ENCODE assay signal across 2 cellular contexts in the genomic region with DNA sequence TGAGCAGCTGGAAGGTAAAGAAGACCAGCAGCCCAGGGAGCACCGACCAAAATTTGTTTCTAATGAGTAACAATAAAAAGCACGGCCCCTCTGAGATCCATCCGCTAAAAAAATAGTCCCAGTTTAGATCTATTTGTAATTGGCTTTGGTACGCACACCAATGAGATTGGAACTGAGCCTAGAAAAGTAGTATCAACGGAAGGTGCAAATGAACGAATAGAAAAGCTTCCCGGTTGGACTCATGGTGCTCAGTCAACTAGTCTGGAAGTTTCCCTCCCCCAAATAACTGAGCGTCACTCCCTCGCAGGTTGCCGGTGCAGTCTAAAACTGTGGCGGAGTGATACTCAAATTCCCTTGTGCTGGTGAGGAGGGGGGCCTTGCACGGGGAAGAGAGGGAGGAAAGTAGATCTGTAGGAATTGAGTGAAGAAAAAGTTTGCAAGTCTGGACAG.
TF ChIP-seq lines count a peak whose summit lies in the region.

Gene COL4A5 (plus strand): TSS at position 405 of the 450 bp plus-strand sequence. CDS start 288 bp downstream, outside the sequence.

TF ChIP-seq in A549, 52 proteins besides CTCF, POLR2A, EP300 and RAD21 (continued from another document and continues in another):
- TF ChIP-seq, protein P1, sequence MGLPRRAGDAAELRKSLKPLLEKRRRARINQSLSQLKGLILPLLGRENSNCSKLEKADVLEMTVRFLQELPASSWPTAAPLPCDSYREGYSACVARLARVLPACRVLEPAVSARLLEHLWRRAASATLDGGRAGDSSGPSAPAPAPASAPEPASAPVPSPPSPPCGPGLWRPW (IDR thresholded peaks at IDR 0.05), result no peak
- TF ChIP-seq, protein P2, sequence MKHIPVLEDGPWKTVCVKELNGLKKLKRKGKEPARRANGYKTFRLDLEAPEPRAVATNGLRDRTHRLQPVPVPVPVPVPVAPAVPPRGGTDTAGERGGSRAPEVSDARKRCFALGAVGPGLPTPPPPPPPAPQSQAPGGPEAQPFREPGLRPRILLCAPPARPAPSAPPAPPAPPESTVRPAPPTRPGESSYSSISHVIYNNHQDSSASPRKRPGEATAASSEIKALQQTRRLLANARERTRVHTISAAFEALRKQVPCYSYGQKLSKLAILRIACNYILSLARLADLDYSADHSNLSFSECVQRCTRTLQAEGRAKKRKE (CRISPR knock-in tag; IDR thresholded peaks at IDR 0.05; ENCODE audit: low read depth), result no peak
- TF ChIP-seq, protein P3, sequence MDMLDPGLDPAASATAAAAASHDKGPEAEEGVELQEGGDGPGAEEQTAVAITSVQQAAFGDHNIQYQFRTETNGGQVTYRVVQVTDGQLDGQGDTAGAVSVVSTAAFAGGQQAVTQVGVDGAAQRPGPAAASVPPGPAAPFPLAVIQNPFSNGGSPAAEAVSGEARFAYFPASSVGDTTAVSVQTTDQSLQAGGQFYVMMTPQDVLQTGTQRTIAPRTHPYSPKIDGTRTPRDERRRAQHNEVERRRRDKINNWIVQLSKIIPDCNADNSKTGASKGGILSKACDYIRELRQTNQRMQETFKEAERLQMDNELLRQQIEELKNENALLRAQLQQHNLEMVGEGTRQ (IDR thresholded peaks at IDR 0.05), result no peak
- TF ChIP-seq HDAC2 (IDR thresholded peaks at IDR 0.05), result no peak
- TF ChIP-seq HOXB5 (CRISPR knock-in tag; IDR thresholded peaks at IDR 0.05), result 0 out of 2 replicates have a peak, but pooled peaks have one; percentile 36
- TF ChIP-seq ZNF302 (CRISPR knock-in tag; IDR thresholded peaks at IDR 0.05), result no peak
- no peak for TF ChIP-seq HEYL (CRISPR knock-in tag; IDR thresholded peaks at IDR 0.05)
- TF ChIP-seq CBX8 (IDR thresholded peaks at IDR 0.05), result no peak
- no peak for TF ChIP-seq GATA3 (IDR thresholded peaks at IDR 0.05; ENCODE audit: borderline replicate concordance)
- no peak for TF ChIP-seq MAZ (IDR thresholded peaks at IDR 0.05; ENCODE audit: borderline replicate concordance, low read depth, low read length)
- TF ChIP-seq NR3C1 (IDR thresholded peaks at IDR 0.05), result no peak
- TF ChIP-seq RARB (CRISPR knock-in tag; IDR thresholded peaks at IDR 0.05), result no peak
- TF ChIP-seq BHLHE40 (IDR thresholded peaks at IDR 0.05; ENCODE audit: low read depth, low read length), result no peak
- TF ChIP-seq FOSL2 (IDR thresholded peaks at IDR 0.05), result 0 out of 2 replicates have a peak, but pooled peaks have one; percentile 7
- no peak for TF ChIP-seq FOSL2 (CRISPR knock-in tag; IDR thresholded peaks at IDR 0.05)
- TF ChIP-seq HMGXB4 (CRISPR knock-in tag; IDR thresholded peaks at IDR 0.05; ENCODE audit: borderline replicate concordance), result no peak
- no peak for TF ChIP-seq FOXS1 (CRISPR knock-in tag; IDR thresholded peaks at IDR 0.05)
- TF ChIP-seq RCOR1 (IDR thresholded peaks at IDR 0.05; ENCODE audit: low read depth, low read length), result no peak
- TF ChIP-seq MYC (IDR thresholded peaks at IDR 0.05; ENCODE audit: borderline replicate concordance, low read length), result peak; percentile 42; the same call in 1 of the 2 replicates
- TF ChIP-seq EHF (CRISPR knock-in tag; IDR thresholded peaks at IDR 0.05), result no peak
- TF ChIP-seq FOSB (CRISPR knock-in tag; IDR thresholded peaks at IDR 0.05), result no peak
- TF ChIP-seq CHD2 (IDR thresholded peaks at IDR 0.05; ENCODE audit: low read length, partially characterized antibody), result peak; percentile 60
- TF ChIP-seq RNF2 (IDR thresholded peaks at IDR 0.05; ENCODE audit: borderline replicate concordance, low read depth), result no peak
- no peak for TF ChIP-seq ELK1 (IDR thresholded peaks at IDR 0.05; ENCODE audit: low read depth, low read length)
- TF ChIP-seq MAX (IDR thresholded peaks at IDR 0.05), result peak; percentile 66
- no peak for TF ChIP-seq EHMT2 (IDR thresholded peaks at IDR 0.05; ENCODE audit: low read depth)
- no peak for TF ChIP-seq CEBPB (IDR thresholded peaks at IDR 0.05)
- TF ChIP-seq SREBF2 (IDR thresholded peaks at IDR 0.05), result no peak
- no peak for TF ChIP-seq TP53 (CRISPR knock-in tag; IDR thresholded peaks at IDR 0.05)
- TF ChIP-seq JUN (IDR thresholded peaks at IDR 0.05), result peak in 1 of 2 experiments; percentile 62; a peak in 2 of 5 replicates
- TF ChIP-seq KDM1A (IDR thresholded peaks at IDR 0.05; ENCODE audit: low read depth), result no peak
- TF ChIP-seq RFX5 (IDR thresholded peaks at IDR 0.05), result no peak
- TF ChIP-seq KDM5A (IDR thresholded peaks at IDR 0.05), result no peak
- no peak for TF ChIP-seq POLR2AphosphoS2 (conservative IDR thresholded peaks at IDR 0.05; ENCODE audit: low read length)
- no peak for TF ChIP-seq NPAS2 (CRISPR knock-in tag; IDR thresholded peaks at IDR 0.05; ENCODE audit: borderline replicate concordance)
- TF ChIP-seq E2F6 (IDR thresholded peaks at IDR 0.05; ENCODE audit: borderline replicate concordance, low read depth), result peak; percentile 61; the same call in 1 of the 2 replicates

TF ChIP-seq in HEK293, 187 proteins besides CTCF, POLR2A, EP300 and RAD21 (continued from another document and continues in another):
- TF ChIP-seq, protein P4, sequence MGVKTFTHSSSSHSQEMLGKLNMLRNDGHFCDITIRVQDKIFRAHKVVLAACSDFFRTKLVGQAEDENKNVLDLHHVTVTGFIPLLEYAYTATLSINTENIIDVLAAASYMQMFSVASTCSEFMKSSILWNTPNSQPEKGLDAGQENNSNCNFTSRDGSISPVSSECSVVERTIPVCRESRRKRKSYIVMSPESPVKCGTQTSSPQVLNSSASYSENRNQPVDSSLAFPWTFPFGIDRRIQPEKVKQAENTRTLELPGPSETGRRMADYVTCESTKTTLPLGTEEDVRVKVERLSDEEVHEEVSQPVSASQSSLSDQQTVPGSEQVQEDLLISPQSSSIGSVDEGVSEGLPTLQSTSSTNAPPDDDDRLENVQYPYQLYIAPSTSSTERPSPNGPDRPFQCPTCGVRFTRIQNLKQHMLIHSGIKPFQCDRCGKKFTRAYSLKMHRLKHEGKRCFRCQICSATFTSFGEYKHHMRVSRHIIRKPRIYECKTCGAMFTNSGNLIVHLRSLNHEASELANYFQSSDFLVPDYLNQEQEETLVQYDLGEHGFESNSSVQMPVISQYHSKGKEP (tag by site-specific recombination; IDR thresholded peaks at IDR 0.05), result no peak
- TF ChIP-seq ZFP3 (tag by site-specific recombination; IDR thresholded peaks at IDR 0.05; ENCODE audit: low read depth), result no peak
- TF ChIP-seq GFI1B (tag by site-specific recombination; IDR thresholded peaks at IDR 0.05), result no peak
- TF ChIP-seq MYNN (tag by site-specific recombination; IDR thresholded peaks at IDR 0.05; ENCODE audit: borderline replicate concordance), result no peak
- no peak for TF ChIP-seq ZNF155 (tag by site-specific recombination; IDR thresholded peaks at IDR 0.05)
- TF ChIP-seq ZNF707 (tag by site-specific recombination; IDR thresholded peaks at IDR 0.05), result no peak
- TF ChIP-seq, protein P5, sequence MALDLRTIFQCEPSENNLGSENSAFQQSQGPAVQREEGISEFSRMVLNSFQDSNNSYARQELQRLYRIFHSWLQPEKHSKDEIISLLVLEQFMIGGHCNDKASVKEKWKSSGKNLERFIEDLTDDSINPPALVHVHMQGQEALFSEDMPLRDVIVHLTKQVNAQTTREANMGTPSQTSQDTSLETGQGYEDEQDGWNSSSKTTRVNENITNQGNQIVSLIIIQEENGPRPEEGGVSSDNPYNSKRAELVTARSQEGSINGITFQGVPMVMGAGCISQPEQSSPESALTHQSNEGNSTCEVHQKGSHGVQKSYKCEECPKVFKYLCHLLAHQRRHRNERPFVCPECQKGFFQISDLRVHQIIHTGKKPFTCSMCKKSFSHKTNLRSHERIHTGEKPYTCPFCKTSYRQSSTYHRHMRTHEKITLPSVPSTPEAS (tag by site-specific recombination; IDR thresholded peaks at IDR 0.05), result peak; percentile 47; the same call in 1 of the 2 replicates
- TF ChIP-seq ZNF341 (tag by site-specific recombination; IDR thresholded peaks at IDR 0.05; ENCODE audit: low read depth), result peak; percentile 67
- no peak for TF ChIP-seq ZNF157 (tag by site-specific recombination; IDR thresholded peaks at IDR 0.05)
- no peak for TF ChIP-seq BCL11B (tag by site-specific recombination; IDR thresholded peaks at IDR 0.05; ENCODE audit: low read depth)
- TF ChIP-seq ZNF585B (tag by site-specific recombination; IDR thresholded peaks at IDR 0.05), result no peak
- TF ChIP-seq ZNF248 (tag by site-specific recombination; IDR thresholded peaks at IDR 0.05), result no peak
- TF ChIP-seq, protein P6, sequence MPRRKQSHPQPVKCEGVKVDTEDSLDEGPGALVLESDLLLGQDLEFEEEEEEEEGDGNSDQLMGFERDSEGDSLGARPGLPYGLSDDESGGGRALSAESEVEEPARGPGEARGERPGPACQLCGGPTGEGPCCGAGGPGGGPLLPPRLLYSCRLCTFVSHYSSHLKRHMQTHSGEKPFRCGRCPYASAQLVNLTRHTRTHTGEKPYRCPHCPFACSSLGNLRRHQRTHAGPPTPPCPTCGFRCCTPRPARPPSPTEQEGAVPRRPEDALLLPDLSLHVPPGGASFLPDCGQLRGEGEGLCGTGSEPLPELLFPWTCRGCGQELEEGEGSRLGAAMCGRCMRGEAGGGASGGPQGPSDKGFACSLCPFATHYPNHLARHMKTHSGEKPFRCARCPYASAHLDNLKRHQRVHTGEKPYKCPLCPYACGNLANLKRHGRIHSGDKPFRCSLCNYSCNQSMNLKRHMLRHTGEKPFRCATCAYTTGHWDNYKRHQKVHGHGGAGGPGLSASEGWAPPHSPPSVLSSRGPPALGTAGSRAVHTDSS (tag by site-specific recombination; IDR thresholded peaks at IDR 0.05), result no peak
- TF ChIP-seq IKZF3 (tag by site-specific recombination; IDR thresholded peaks at IDR 0.05), result peak; percentile 49; the same call in 1 of the 2 replicates
- TF ChIP-seq ZNF112 (tag by site-specific recombination; IDR thresholded peaks at IDR 0.05), result no peak
- no peak for TF ChIP-seq ZBTB1 (tag by site-specific recombination; IDR thresholded peaks at IDR 0.05)
- no peak for TF ChIP-seq ZNF521 (tag by site-specific recombination; IDR thresholded peaks at IDR 0.05)
- TF ChIP-seq ZNF777 (tag by site-specific recombination; IDR thresholded peaks at IDR 0.05; ENCODE audit: borderline replicate concordance), result no peak
- TF ChIP-seq ZNF48 (tag by site-specific recombination; IDR thresholded peaks at IDR 0.05), result no peak
- no peak for TF ChIP-seq ZNF677 (tag by site-specific recombination; IDR thresholded peaks at IDR 0.05)
- no peak for TF ChIP-seq ZNF16 (tag by site-specific recombination; IDR thresholded peaks at IDR 0.05; ENCODE audit: low read depth)
- TF ChIP-seq ZNF146 (tag by site-specific recombination; IDR thresholded peaks at IDR 0.05), result no peak
- TF ChIP-seq ZNF133 (tag by site-specific recombination; IDR thresholded peaks at IDR 0.05), result no peak
- peak; percentile 97; the same call in 1 of the 2 replicates for TF ChIP-seq ZNF561 (tag by site-specific recombination; IDR thresholded peaks at IDR 0.05; ENCODE audit: borderline replicate concordance)
- TF ChIP-seq REST (tag by site-specific recombination; IDR thresholded peaks at IDR 0.05), result no peak
- TF ChIP-seq REPIN1 (tag by site-specific recombination; IDR thresholded peaks at IDR 0.05; ENCODE audit: low read depth), result no peak; the same call in 1 of the 2 replicates
- TF ChIP-seq ZNF121 (tag by site-specific recombination; IDR thresholded peaks at IDR 0.05), result no peak; the same call in 1 of the 2 replicates
- no peak for TF ChIP-seq ZNF23 (tag by site-specific recombination; IDR thresholded peaks at IDR 0.05; ENCODE audit: borderline replicate concordance)
- TF ChIP-seq KLF9 (tag by site-specific recombination; IDR thresholded peaks at IDR 0.05; ENCODE audit: low read depth), result peak; percentile 48; the same call in 1 of the 2 replicates
- peak; percentile 76 for TF ChIP-seq SP7 (tag by site-specific recombination; IDR thresholded peaks at IDR 0.05)
- peak; percentile 83 for TF ChIP-seq KLF16 (tag by site-specific recombination; IDR thresholded peaks at IDR 0.05)
- TF ChIP-seq, protein P7, sequence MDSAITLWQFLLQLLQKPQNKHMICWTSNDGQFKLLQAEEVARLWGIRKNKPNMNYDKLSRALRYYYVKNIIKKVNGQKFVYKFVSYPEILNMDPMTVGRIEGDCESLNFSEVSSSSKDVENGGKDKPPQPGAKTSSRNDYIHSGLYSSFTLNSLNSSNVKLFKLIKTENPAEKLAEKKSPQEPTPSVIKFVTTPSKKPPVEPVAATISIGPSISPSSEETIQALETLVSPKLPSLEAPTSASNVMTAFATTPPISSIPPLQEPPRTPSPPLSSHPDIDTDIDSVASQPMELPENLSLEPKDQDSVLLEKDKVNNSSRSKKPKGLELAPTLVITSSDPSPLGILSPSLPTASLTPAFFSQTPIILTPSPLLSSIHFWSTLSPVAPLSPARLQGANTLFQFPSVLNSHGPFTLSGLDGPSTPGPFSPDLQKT (IDR thresholded peaks at IDR 0.05; ENCODE audit: borderline replicate concordance, low read depth, low read length), result no peak
- TF ChIP-seq KLF10 (tag by site-specific recombination; IDR thresholded peaks at IDR 0.05), result 0 out of 2 replicates have a peak, but pooled peaks have one; percentile 28
- TF ChIP-seq MEIS1 (CRISPR knock-in tag; IDR thresholded peaks at IDR 0.05; ENCODE audit: borderline replicate concordance), result no peak
- TF ChIP-seq BCL6B (tag by site-specific recombination; IDR thresholded peaks at IDR 0.05), result no peak
